In the genomic region with DNA sequence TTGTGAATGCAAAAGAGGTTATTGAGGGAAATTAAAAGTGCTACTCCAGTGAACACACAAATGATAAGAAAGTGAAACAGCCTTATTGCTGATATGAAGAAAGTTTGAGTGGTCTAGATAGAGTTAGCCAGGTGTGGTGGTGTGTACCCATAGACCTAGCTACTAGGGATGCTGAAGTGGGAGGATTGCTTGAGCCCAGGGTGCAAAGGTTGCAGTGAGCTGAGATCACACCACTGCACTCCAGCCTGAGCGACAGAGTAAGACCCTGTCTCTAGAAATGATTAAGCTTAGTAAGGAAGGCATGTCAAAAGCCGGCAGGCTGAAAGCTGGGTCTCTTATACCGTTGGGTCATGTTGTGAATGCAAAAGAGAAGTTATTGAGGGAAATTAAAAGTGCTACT, we compare ENCODE assay signal across 7 cellular contexts.
DNase-seq lines count a peak whose midpoint lies in the region; ATAC-seq, FAIRE-seq and TF ChIP-seq lines count a peak whose summit lies in the region.
"Not testable (repeated sequence)": the region's sequence is repeated elsewhere in the genome, so short reads cannot be mapped to it uniquely, and the experiment has no call there.

No MANE protein-coding gene starts in this region.

- TF ChIP-seq EP300 in GM12878 (IDR thresholded peaks at IDR 0.05; ENCODE audit: borderline replicate concordance in 1 of 2, control insufficient read depth in 1 of 2, low read depth in 2 of 2, low read length in 2 of 2); transverse colon (IDR thresholded peaks at IDR 0.05; ENCODE audit: low read depth): not testable (repeated sequence)

- TF ChIP-seq POLR2A in GM18505 (IDR thresholded peaks at IDR 0.05; ENCODE audit: borderline replicate concordance, extremely low read depth, insufficient read depth, insufficient read length); GM12878 (IDR thresholded peaks at IDR 0.05; ENCODE audit: low read depth, low read length); transverse colon (IDR thresholded peaks at IDR 0.05): not testable (repeated sequence)

- not testable (repeated sequence) for TF ChIP-seq CTCF in GM12878 (IDR thresholded peaks at IDR 0.05 in 2 of 3, conservative IDR thresholded peaks at IDR 0.05 in 1 of 3; ENCODE audit: control insufficient read depth in 2 of 3, extremely low read depth in 1 of 3, insufficient read depth in 1 of 3, low read depth in 3 of 3, low read length in 3 of 3); mucosa of descending colon (IDR thresholded peaks at IDR 0.05); transverse colon (IDR thresholded peaks at IDR 0.05)

- not testable (repeated sequence) for H3K4me1 ChIP-seq in GM12878 (ENCODE audit: control insufficient read depth, insufficient read depth, low read length); mucosa of descending colon (ENCODE audit: low read depth)
- peaks cover 0 to 18% (median 3%) of the 10 kb centered on the region in 4 donors for H3K4me1 ChIP-seq in transverse colon

- H3K36me3 ChIP-seq in GM12878 (ENCODE audit: control insufficient read depth in 2 of 2, insufficient read depth in 2 of 2, low read length in 1 of 2); mucosa of descending colon (ENCODE audit: low read depth); transverse colon: not testable (repeated sequence)

- RAD21 ChIA-PET in GM12878 (lab: Charles Lee; ENCODE audit: unreplicated experiment): interaction anchor here (0.8 to 1.1 kb wide), 4 partner anchors 11 to 80 kb away, joined by 3 to 4 read pairs (median 3); no protein-coding TSS in a partner anchor

- ATAC-seq in GM18505 (IDR thresholded peaks at IDR 0.05; ENCODE audit: unreplicated experiment) (peak; percentile 55), HG02759 (IDR thresholded peaks at IDR 0.05; ENCODE audit: unreplicated experiment) (peak; percentile 53), HG03196 (IDR thresholded peaks at IDR 0.05; ENCODE audit: unreplicated experiment) (peak; percentile 41), GM12878 (peak; percentile 67), mucosa of descending colon (peak; percentile 75)

- DNase-seq in GM19239 (ENCODE audit: insufficient read length, low spot score); GM12878 (ENCODE audit: low read depth, low spot score); mucosa of descending colon: not testable (repeated sequence)
- peak; percentile 12 for DNase-seq in transverse colon

- H3K9ac ChIP-seq in GM12878 (ENCODE audit: control insufficient read depth, insufficient read depth, low read length): not testable (repeated sequence)

- POLR2A ChIA-PET in GM12878 (lab: Charles Lee): interaction anchor here (0.6 kb wide), 1 partner anchor 664 kb away, joined by 10 read pairs; no protein-coding TSS in a partner anchor

- not testable (repeated sequence) for H2AFZ ChIP-seq in GM12878 (ENCODE audit: control insufficient read depth, low read depth, low read length)

- SMC1A ChIA-PET in GM12878 (lab: Charles Lee; ENCODE audit: uncharacterized antibody, unreplicated experiment): interaction anchor here (0.6 to 1.0 kb wide), 7 partner anchors 8 to 670 kb away, joined by 3 read pairs; no protein-coding TSS in a partner anchor

- H3K79me2 ChIP-seq in GM12878 (ENCODE audit: control insufficient read depth, insufficient read depth, low read length): not testable (repeated sequence)

- not testable (repeated sequence) for H3K4me3 ChIP-seq in GM12878, mucosa of descending colon, transverse colon

- intact Hi-C loops in GM12878 (cut with micrococcal nuclease; ENCODE audit: unreplicated experiment); mucosa of descending colon (cut with DNase I, micrococcal nuclease); transverse colon (cut with DNase I; ENCODE audit: low total_unique reads): not testable (repeated sequence)

- not testable (repeated sequence) for H3K4me2 ChIP-seq in GM12878 (ENCODE audit: control insufficient read depth, insufficient read depth)

- CTCF ChIA-PET in GM12878 (lab: Yijun Ruan, JAX): interaction anchor here (0.8 to 0.9 kb wide), 2 partner anchors 48 to 78 kb away, joined by 3 to 4 read pairs; no protein-coding TSS in a partner anchor

- not testable (repeated sequence) for H3K9me3 ChIP-seq in GM12878 (replicated peaks; ENCODE audit: control insufficient read depth, insufficient read depth, low read length); mucosa of descending colon; transverse colon

- peak; percentile 87 for FAIRE-seq in GM19239 (lab: Jason Lieb, UNC)
- FAIRE-seq in GM12878 (lab: Jason Lieb, UNC): peak; percentile 84

- WGBS in GM12878 (ENCODE audit: insufficient coverage, insufficient replicate concordance, low lambda C conversion rate, missing lambda C conversion rate): 8% methylated on average over 3 of the region's 3 CpGs
- 43 to 74% methylated on average over 3 of the region's 3 CpGs for WGBS in transverse colon (ENCODE audit: low coverage in 1 of 2), 2 donors

- not testable (repeated sequence) for H3K27me3 ChIP-seq in GM12878 (replicated peaks in 1 of 2; ENCODE audit: control insufficient read depth in 2 of 2, insufficient read depth in 2 of 2, low read length in 1 of 2); transverse colon

- in situ Hi-C loops in GM12878 (cut with MboI); transverse colon (cut with MboI; ENCODE audit: low pct_ligation_motif_present in 1 of 4, low pct_unique_long_range_greater_than_20kb in 1 of 4, low sequenced_read_pairs in 3 of 4): not testable (repeated sequence)

- H3K27ac ChIP-seq in GM12878 (ENCODE audit: control insufficient read depth, insufficient read depth): not testable (repeated sequence)
- peak overlapping the region in 1 of 4 donors; percentile 51 for H3K27ac ChIP-seq in transverse colon

- BruUV-seq in GM12878 (replicated peaks; lab: Mats Ljungman, UMichigan): not testable (repeated sequence)

- TF ChIP-seq RAD21 in GM12878 (IDR thresholded peaks at IDR 0.05; ENCODE audit: insufficient read depth, low read depth, low read length): not testable (repeated sequence)

- H4K20me1 ChIP-seq in GM12878 (ENCODE audit: control insufficient read depth, insufficient read depth): not testable (repeated sequence)
